ENCODE assay signal across 1 cellular context in genomic region chr3:46692566-46692983, GRCh38.
TF ChIP-seq lines count a peak whose summit lies in the region.

No MANE protein-coding gene starts in this region.

TF ChIP-seq in K562, 482 proteins besides CTCF, POLR2A, EP300 and RAD21:
- TF ChIP-seq RBM14 (IDR thresholded peaks at IDR 0.05; ENCODE audit: borderline replicate concordance, insufficient read depth, low read depth, low read length) (no peak), SMARCC2 (IDR thresholded peaks at IDR 0.05; ENCODE audit: low read depth) (no peak), BCOR (IDR thresholded peaks at IDR 0.05) (no peak), GMEB1 (CRISPR knock-in tag; IDR thresholded peaks at IDR 0.05) (no peak), ZNF280B (CRISPR knock-in tag; IDR thresholded peaks at IDR 0.05) (no peak), RHOXF2B (CRISPR knock-in tag; conservative IDR thresholded peaks at IDR 0.05) (no peak), ASH1L (IDR thresholded peaks at IDR 0.05; ENCODE audit: borderline replicate concordance, low read depth, partially characterized antibody) (no peak), RERE (CRISPR knock-in tag; IDR thresholded peaks at IDR 0.05; ENCODE audit: borderline replicate concordance) (no peak), BRD9 (IDR thresholded peaks at IDR 0.05; ENCODE audit: low read depth, partially characterized antibody) (no peak), RBBP5 (IDR thresholded peaks at IDR 0.05; ENCODE audit: borderline replicate concordance, insufficient read depth, low read length, poor library complexity, severe bottlenecking) (no peak), SRSF3 (IDR thresholded peaks at IDR 0.05; ENCODE audit: insufficient read depth, low read length) (no peak), NEUROD1 (IDR thresholded peaks at IDR 0.05; ENCODE audit: borderline replicate concordance, low read depth, low read length, partially characterized antibody) (no peak), HNRNPLL (IDR thresholded peaks at IDR 0.05; ENCODE audit: low read depth, low read length, poor library complexity, severe bottlenecking) (no peak), ZNF79 (CRISPR knock-in tag; IDR thresholded peaks at IDR 0.05; ENCODE audit: low read depth) (no peak), KLF1 (tag; IDR thresholded peaks at IDR 0.05) (no peak), GATAD2A (IDR thresholded peaks at IDR 0.05) (no peak), NFIX (CRISPR knock-in tag; IDR thresholded peaks at IDR 0.05; ENCODE audit: low read depth) (no peak)
